ENCODE assay signal across 17 cellular contexts in the genomic region with DNA sequence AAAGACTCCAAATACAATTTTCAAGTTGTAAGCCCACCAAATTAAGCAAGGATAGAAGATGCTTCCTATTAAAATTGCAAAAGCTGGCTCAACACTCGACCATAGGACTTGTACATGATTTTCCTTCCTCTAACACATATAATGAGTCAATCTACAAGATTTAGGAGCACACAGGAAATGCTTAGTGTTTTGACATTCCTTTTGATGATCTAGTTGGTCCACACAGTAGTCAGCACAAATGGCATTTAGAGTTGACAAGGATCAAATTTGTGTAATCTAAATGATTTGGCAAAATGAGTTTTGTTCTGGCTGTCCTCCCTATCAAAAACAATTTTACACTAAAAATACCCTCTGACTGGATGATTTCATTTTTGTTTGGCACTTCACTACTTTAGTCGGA.
DNase-seq lines count a peak whose midpoint lies in the region; ATAC-seq, FAIRE-seq and TF ChIP-seq lines count a peak whose summit lies in the region.
"Had no signal": no experiment of that assay in that cellular context is flagged by ENCODE, and none has a peak within 500 bp of the region (broad histone marks: within the 10 kb centered on the region; RNA-seq: fewer than 3 reads in every experiment).

No MANE protein-coding gene starts in this region.

- no peak for ATAC-seq in GM21423 (IDR thresholded peaks at IDR 0.05; ENCODE audit: unreplicated experiment)
- ATAC-seq: psoas muscle; stimulated activated memory B cell treated with anti-CD40 and anti-IgM and Interleukin-4, amounts not matched to agents 10 μg/mL and 1 μg/mL and 100 μg/mL, for 72 hours had no signal

- H3K36me3 ChIP-seq in mammary epithelial cell (ENCODE audit: insufficient read depth, low read length) (no peaks in the 10 kb centered on the region), keratinocyte (ENCODE audit: control insufficient read depth in 2 of 2, extremely low read depth in 1 of 2, insufficient read depth in 2 of 2, low read length in 2 of 2) (no peaks in the 10 kb centered on the region)
- H3K36me3 ChIP-seq: uterus had no signal

- DNase-seq in AG08395 (ENCODE audit: low spot score): peak; percentile 48
- DNase-seq in HT1080 (ENCODE audit: low read depth): peak; percentile 71
- peak; percentile 43 for DNase-seq in mammary epithelial cell
- peak; percentile 7 for DNase-seq in keratinocyte (ENCODE audit: low read depth, low spot score)
- no peak for DNase-seq in DMS153 treated with DMSO at 0.1 percent for 48 hours (lab: John Stamatoyannopoulos, UW; ENCODE audit: unreplicated experiment)
- DNase-seq in DMS 273 (lab: John Stamatoyannopoulos, UW; ENCODE audit: unreplicated experiment): no peak
- no peak for DNase-seq in NCI-H1105 treated with DMSO at 0.1 percent for 48 hours (lab: John Stamatoyannopoulos, UW)
- DNase-seq: activated CD4-positive, alpha-beta T cell treated with anti-CD3 and anti-CD28 coated beads for 48 hours; activated T-cell treated with anti-CD3 and anti-CD28 coated beads, Interleukin-2, amount 50 U/mL, for 48 hours; aorta; DND-41; NCI-H2029 treated with DMSO at 0.1 percent for 48 hours; psoas muscle; stimulated activated CD4-positive, alpha-beta T cell treated with anti-CD3 and anti-CD28 coated beads, Interleukin-4, amount 100 ng/mL, for 24 hours; uterus had no signal

- H3K27ac ChIP-seq in mammary epithelial cell (ENCODE audit: insufficient read depth, low read depth, low read length) (no peak overlapping the region), keratinocyte (ENCODE audit: control insufficient read depth, insufficient read depth, low read length) (no peak overlapping the region)
- H3K27ac ChIP-seq: psoas muscle, uterus had no signal

- intact Hi-C loops in mammary epithelial cell (cut with micrococcal nuclease): no loop called here

- TF ChIP-seq CTCF in mammary epithelial cell (conservative IDR thresholded peaks at IDR 0.05 in 1 of 2, IDR thresholded peaks at IDR 0.05 in 1 of 2; ENCODE audit: extremely low read depth in 1 of 2, insufficient read depth in 1 of 2, low read depth in 1 of 2, low read length in 2 of 2) (no peak), keratinocyte (optimal IDR thresholded peaks at IDR 0.05 in 1 of 3, IDR thresholded peaks at IDR 0.05 in 1 of 3, conservative IDR thresholded peaks at IDR 0.05 in 1 of 3; ENCODE audit: extremely low read depth in 1 of 3, insufficient read depth in 2 of 3, low read length in 3 of 3) (no peak)

- peaks cover 8% of the 10 kb centered on the region for H3K4me1 ChIP-seq in mammary epithelial cell (ENCODE audit: insufficient read depth, low read length)
- H3K4me1 ChIP-seq in keratinocyte (ENCODE audit: control insufficient read depth, extremely low read depth, insufficient read depth, low read length): peaks cover 6% of the 10 kb centered on the region
- H3K4me1 ChIP-seq: psoas muscle, uterus had no signal

- H3K9me3 ChIP-seq in mammary epithelial cell (replicated peaks; ENCODE audit: insufficient read depth, low read length) (no peaks in the 10 kb centered on the region), keratinocyte (ENCODE audit: control insufficient read depth, low read depth, low read length) (no peaks in the 10 kb centered on the region)
- H3K9me3 ChIP-seq: psoas muscle, uterus had no signal

- FAIRE-seq in keratinocyte (lab: Jason Lieb, UNC): peak; percentile 64

- H3K27me3 ChIP-seq in mammary epithelial cell (ENCODE audit: insufficient read depth, low read length): no peaks in the 10 kb centered on the region
- no peaks in the 10 kb centered on the region for H3K27me3 ChIP-seq in keratinocyte (ENCODE audit: control insufficient read depth, extremely low read depth, insufficient read depth, low read length)
- H3K27me3 ChIP-seq: uterus had no signal

- H3K79me2 ChIP-seq in mammary epithelial cell (ENCODE audit: insufficient read depth, low read length) (no peaks in the 10 kb centered on the region), keratinocyte (ENCODE audit: control insufficient read depth, insufficient read depth, low read length) (no peaks in the 10 kb centered on the region)

- H3K4me2 ChIP-seq in mammary epithelial cell (ENCODE audit: insufficient read depth, low read depth, low read length) (peak overlapping the region; percentile 18), keratinocyte (ENCODE audit: control insufficient read depth, extremely low read depth, insufficient read depth, low read depth, low read length) (peak overlapping the region; percentile 47)

- dilution Hi-C loops in mammary epithelial cell (cut with HindIII; ENCODE audit: low sequenced_read_pairs): no loop called here
- dilution Hi-C loops in keratinocyte (cut with MboI; ENCODE audit: extremely low pct_ligation_motif_present, low sequenced_read_pairs): no loop called here

- no peak overlapping the region for H3K9ac ChIP-seq in mammary epithelial cell (ENCODE audit: insufficient read depth, low read length)
- no peak overlapping the region for H3K9ac ChIP-seq in keratinocyte (ENCODE audit: control insufficient read depth, extremely low read depth, insufficient read depth, low read length)

- H2AFZ ChIP-seq in mammary epithelial cell (ENCODE audit: low read depth, low read length) (no peak overlapping the region), keratinocyte (ENCODE audit: control insufficient read depth, low read length) (peak overlapping the region; percentile 10)

- CTCF ChIA-PET in mammary epithelial cell (lab: Charles Lee; ENCODE audit: low non-redundant PET): no interaction called here

- no peaks in the 10 kb centered on the region for H4K20me1 ChIP-seq in mammary epithelial cell (ENCODE audit: insufficient read depth, low read length)
- H4K20me1 ChIP-seq in keratinocyte (ENCODE audit: control insufficient read depth, extremely low read depth, insufficient read depth, low read length): no peaks in the 10 kb centered on the region

- 60% methylated on average over 2 of the region's 2 CpGs for WGBS in mammary epithelial cell (ENCODE audit: low coverage, missing lambda C conversion rate)

- in situ Hi-C loops in mammary epithelial cell (cut with MboI; ENCODE audit: low sequenced_read_pairs in 2 of 2): no loop called here

- no peaks in the 10 kb centered on the region for H3K9me1 ChIP-seq in keratinocyte (ENCODE audit: control insufficient read depth, extremely low read depth, insufficient read depth, low read length)

- H3K4me3 ChIP-seq in mammary epithelial cell (replicated peaks in 1 of 3; ENCODE audit: insufficient read depth in 1 of 3, low read depth in 2 of 3, low read length in 3 of 3): no peak overlapping the region
- no peak overlapping the region for H3K4me3 ChIP-seq in keratinocyte (ENCODE audit: control insufficient read depth in 2 of 3, extremely low read depth in 1 of 3, insufficient read depth in 2 of 3, low read depth in 1 of 3, low read length in 3 of 3)
- H3K4me3 ChIP-seq: psoas muscle, uterus had no signal

- no TSS peak for BruUV-seq in mammary epithelial cell (replicated peaks; lab: Mats Ljungman, UMichigan)

Comparison
In these comparisons a context has a peak if more than half of its experiments do, and no peak if none do; other contexts are left out.
1. DNase-seq: peak in AG08395 (single experiment), HT1080 (single experiment), mammary epithelial cell (single experiment) and keratinocyte (single experiment); none in DMS153 treated with DMSO at 0.1 percent for 48 hours (single experiment), DMS 273 (single experiment) and NCI-H1105 treated with DMSO at 0.1 percent for 48 hours (single experiment).